ENCODE assay signal across 21 cellular contexts in genomic region chr2:213105212-213105611, GRCh38. TPM values are rescaled to one million over a fixed set of nuclear protein-coding genes. Genes with fewer than 3 reads are reported as not detected.
DNase-seq lines count a peak whose midpoint lies in the region; ATAC-seq and FAIRE-seq lines count a peak whose summit lies in the region.
"Had no signal": no experiment of that assay in that cellular context is flagged by ENCODE, and none has a peak within 500 bp of the region (broad histone marks: within the 10 kb centered on the region; RNA-seq: fewer than 3 reads in every experiment).

No MANE protein-coding gene starts in this region.

- H3K36me3 Mint-ChIP-seq in T-helper 2 cell treated with Interferon-gamma antibody and Interleukin-4, amounts not matched to agents 5 μg/mL and 100 μg/mL, for 36 hours (ENCODE audit: low read depth) = peaks cover 8% of the 10 kb centered on the region
- no peaks in the 10 kb centered on the region for H3K36me3 Mint-ChIP-seq in activated T-helper 17 cell treated with anti-CD3 and anti-CD28 coated beads, Interleukin-2, amount 50 U/mL, for 72 hours (ENCODE audit: low read depth)
- H3K36me3 Mint-ChIP-seq in naive thymus-derived CD8-positive, alpha-beta T cell = no peaks in the 10 kb centered on the region
- H3K36me3 Mint-ChIP-seq: naive B cell had no signal

- H3K4me1 Mint-ChIP-seq in T-helper 2 cell treated with Interferon-gamma antibody and Interleukin-4, amounts not matched to agents 5 μg/mL and 100 μg/mL, for 36 hours (ENCODE audit: low read depth) = peaks cover 29% of the 10 kb centered on the region
- no peaks in the 10 kb centered on the region for H3K4me1 Mint-ChIP-seq in activated T-helper 17 cell treated with anti-CD3 and anti-CD28 coated beads, Interleukin-2, amount 50 U/mL, for 72 hours
- peaks cover 8 to 62% (median 44%) of the 10 kb centered on the region in 4 donors for H3K4me1 Mint-ChIP-seq in naive thymus-derived CD8-positive, alpha-beta T cell

- DNase-seq in T-helper 2 cell treated with Interferon-gamma antibody and Interleukin-4, amounts not matched to agents 5 μg/mL and 100 μg/mL, for 36 hours (ENCODE audit: low spot score) = no peak
- DNase-seq in T-helper 2 cell (no peak), GM18507 (ENCODE audit: extremely low spot score, insufficient read length, low read depth) (no peak), amniotic stem cell (lab: John Stamatoyannopoulos, UW) (no peak), NOMO-1 treated with DMSO at 0.1 percent for 48 hours (lab: John Stamatoyannopoulos, UW; ENCODE audit: unreplicated experiment) (no peak)
- DNase-seq in naive thymus-derived CD8-positive, alpha-beta T cell = no peak
- DNase-seq: activated CD4-positive, alpha-beta T cell treated with anti-CD3 and anti-CD28 coated beads for 48 hours; activated T-cell treated with anti-CD3 and anti-CD28 coated beads, Interleukin-2, amount 50 U/mL, for 4 hours; amygdala; head of caudate nucleus; naive B cell; NCI-H1417; NCI-H2171; NCI-H774; PC-3; posterior cingulate gyrus; stimulated activated CD8-positive, alpha-beta memory T cell treated with anti-CD3 and anti-CD28 coated beads, Interleukin-4, amount 100 ng/mL, for 48 hours; thyroid gland had no signal

- H3K27ac Mint-ChIP-seq in T-helper 2 cell treated with Interferon-gamma antibody and Interleukin-4, amounts not matched to agents 5 μg/mL and 100 μg/mL, for 36 hours = peak overlapping the region; percentile 10
- no peak overlapping the region for H3K27ac Mint-ChIP-seq in activated T-helper 17 cell treated with anti-CD3 and anti-CD28 coated beads, Interleukin-2, amount 50 U/mL, for 72 hours
- H3K27ac Mint-ChIP-seq in naive thymus-derived CD8-positive, alpha-beta T cell = peak overlapping the region in 9 of 10 donors; percentile 25 to 96 (median 79)
- H3K27ac Mint-ChIP-seq: B cell had no signal

- H3K4me3 Mint-ChIP-seq in T-helper 2 cell treated with Interferon-gamma antibody and Interleukin-4, amounts not matched to agents 5 μg/mL and 100 μg/mL, for 36 hours = peak overlapping the region; percentile 9
- peak overlapping the region; percentile 0 for H3K4me3 Mint-ChIP-seq in activated T-helper 17 cell treated with anti-CD3 and anti-CD28 coated beads, Interleukin-2, amount 50 U/mL, for 72 hours
- peak overlapping the region in 8 of 10 donors; percentile 9 to 78 (median 50) for H3K4me3 Mint-ChIP-seq in naive thymus-derived CD8-positive, alpha-beta T cell
- H3K4me3 Mint-ChIP-seq: activated T-cell treated with anti-CD3 and anti-CD28 coated beads, Interleukin-2, amount 50 U/mL, for 4 hours; B cell had no signal

- peaks cover 12% of the 10 kb centered on the region for H3K27me3 Mint-ChIP-seq in T-helper 2 cell treated with Interferon-gamma antibody and Interleukin-4, amounts not matched to agents 5 μg/mL and 100 μg/mL, for 36 hours (ENCODE audit: low read depth)
- H3K27me3 Mint-ChIP-seq in activated T-helper 17 cell treated with anti-CD3 and anti-CD28 coated beads, Interleukin-2, amount 50 U/mL, for 72 hours = no peaks in the 10 kb centered on the region
- H3K27me3 Mint-ChIP-seq in naive thymus-derived CD8-positive, alpha-beta T cell = peaks cover 0 to 3% (median 0%) of the 10 kb centered on the region in 5 donors
- H3K27me3 Mint-ChIP-seq: B cell, naive B cell had no signal

- peak; percentile 46 for FAIRE-seq in GM18507 (lab: Jason Lieb, UNC)

- POLR2A ChIA-PET in naive thymus-derived CD8-positive, alpha-beta T cell (lab: Charles Lee) = interaction anchor here (0.7 kb wide), 1 partner anchor 80 kb away, joined by 3 read pairs; no protein-coding TSS in a partner anchor

- H3K9me3 Mint-ChIP-seq in T-helper 2 cell treated with Interferon-gamma antibody and Interleukin-4, amounts not matched to agents 5 μg/mL and 100 μg/mL, for 36 hours = no peaks in the 10 kb centered on the region
- no peaks in the 10 kb centered on the region for H3K9me3 Mint-ChIP-seq in activated T-helper 17 cell treated with anti-CD3 and anti-CD28 coated beads, Interleukin-2, amount 50 U/mL, for 72 hours
- no peaks in the 10 kb centered on the region for H3K9me3 Mint-ChIP-seq in naive thymus-derived CD8-positive, alpha-beta T cell
- H3K9me3 Mint-ChIP-seq: activated T-cell treated with anti-CD3 and anti-CD28 coated beads, Interleukin-2, amount 50 U/mL, for 4 hours; naive B cell had no signal

- no peak for ATAC-seq in activated T-helper 17 cell treated with anti-CD3 and anti-CD28 coated beads, Interleukin-2, amount 50 U/mL, for 72 hours (replicated peaks)
- ATAC-seq in naive thymus-derived CD8-positive, alpha-beta T cell = no peak
- no peak for ATAC-seq in GM21737 (IDR thresholded peaks at IDR 0.05; ENCODE audit: unreplicated experiment)
- ATAC-seq: activated T-cell treated with anti-CD3 and anti-CD28 coated beads, Interleukin-2, amount 50 U/mL, for 4 hours had no signal

RNA-seq across cellular contexts. Expression of gene IKZF2, which starts 46.2 kb away (rescaled TPM):
- total RNA-seq in activated T-helper 17 cell treated with anti-CD3 and anti-CD28 coated beads, Interleukin-2, amount 50 U/mL, for 72 hours = 10 to 100 TPM in 1 of 2 donors, 1 to 10 TPM in 1; 8.7 to 12.4 TPM
- total RNA-seq in naive thymus-derived CD8-positive, alpha-beta T cell = 10 to 100 TPM; 18.9 to 21.1 TPM
- polyA plus RNA-seq in naive thymus-derived CD8-positive, alpha-beta T cell = 1 to 10 TPM in 2 of 3 donors, under 1 TPM in 1; 0.85 to 2.9 (median 2.1) TPM

Comparison
In these comparisons a context has a peak if more than half of its experiments do, and no peak if none do; other contexts are left out.
1. H3K4me3 Mint-ChIP-seq: peak in every context shown above with its lines; median percentile 50 in naive thymus-derived CD8-positive, alpha-beta T cell; 9 in T-helper 2 cell treated with Interferon-gamma antibody and Interleukin-4, amounts not matched to agents 5 μg/mL and 100 μg/mL, for 36 hours; 0 in activated T-helper 17 cell treated with anti-CD3 and anti-CD28 coated beads, Interleukin-2, amount 50 U/mL, for 72 hours.